Comparison of ENCODE assay signal across 1 cellular context in the genomic region with DNA sequence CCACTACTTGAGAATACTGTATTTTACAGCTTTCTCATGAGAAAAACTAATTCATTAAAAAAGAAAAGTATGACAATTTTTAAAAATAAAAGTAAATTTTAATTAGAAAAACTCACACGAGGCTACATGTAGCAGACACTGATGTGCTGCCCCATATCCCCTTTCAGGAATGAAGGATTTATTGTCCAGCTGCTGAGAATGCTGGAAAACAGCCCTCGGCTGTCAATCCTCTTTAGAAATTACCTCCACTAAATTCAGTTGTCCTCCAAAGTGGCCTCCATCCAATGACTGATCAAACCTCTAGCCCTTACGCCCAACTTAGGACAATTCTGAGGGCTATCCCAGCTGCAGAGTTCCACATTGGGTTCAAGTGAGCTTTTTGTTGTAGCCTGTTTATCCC.
TF ChIP-seq lines count a peak whose summit lies in the region.

No MANE protein-coding gene starts in this region.

TF ChIP-seq in IMR-90, 13 proteins besides CTCF, POLR2A, EP300 and RAD21:
- TF ChIP-seq NFE2L2 (IDR thresholded peaks at IDR 0.05; ENCODE audit: low read depth, low read length), result no peak
